1 cellular context compared by ENCODE assay signal in the genomic region with DNA sequence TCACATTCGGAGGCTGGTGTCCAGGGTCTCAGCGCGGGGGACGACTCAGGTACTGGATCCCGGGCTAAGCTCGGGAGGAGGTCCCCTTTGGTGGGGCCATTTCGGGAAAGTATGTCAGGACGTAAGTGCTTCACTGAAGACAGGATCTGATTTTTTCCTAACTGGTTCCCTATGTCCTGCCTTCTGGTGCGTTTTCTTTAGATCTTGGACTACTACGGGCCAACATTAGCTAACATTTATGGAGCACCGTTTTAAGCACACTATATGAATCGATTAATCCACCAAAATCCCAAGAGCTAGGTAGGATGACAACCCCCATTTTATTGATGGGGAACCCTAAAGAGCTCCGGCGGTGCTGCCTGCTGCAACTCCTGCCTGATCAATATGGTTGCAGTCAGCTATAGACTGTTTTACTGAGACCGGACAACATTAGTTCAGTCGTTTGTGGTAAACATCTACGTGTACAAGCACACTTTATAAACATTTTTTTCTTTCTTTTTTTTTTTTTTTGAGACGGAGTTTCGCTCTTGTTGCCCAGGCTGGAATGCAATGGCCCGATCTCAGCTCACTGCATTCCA.
TF ChIP-seq lines count a peak whose summit lies in the region.

No MANE protein-coding gene starts in this region.

TF ChIP-seq in endothelial cell of umbilical vein, 7 proteins besides CTCF, POLR2A, EP300 and RAD21:
- TF ChIP-seq, protein P1, sequence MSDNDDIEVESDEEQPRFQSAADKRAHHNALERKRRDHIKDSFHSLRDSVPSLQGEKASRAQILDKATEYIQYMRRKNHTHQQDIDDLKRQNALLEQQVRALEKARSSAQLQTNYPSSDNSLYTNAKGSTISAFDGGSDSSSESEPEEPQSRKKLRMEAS (IDR thresholded peaks at IDR 0.05; ENCODE audit: insufficient read depth, insufficient read length), result no peak
- no peak for TF ChIP-seq FOS (IDR thresholded peaks at IDR 0.05; ENCODE audit: borderline replicate concordance, insufficient read depth, low read length)
- TF ChIP-seq GATA2 (IDR thresholded peaks at IDR 0.05; ENCODE audit: insufficient read depth, insufficient read length, low read depth, low read length), result no peak
- no peak for TF ChIP-seq MYC (IDR thresholded peaks at IDR 0.05; ENCODE audit: low read depth, low read length)
